In genomic region chr1:54289061-54289938, GRCh38 we compare ENCODE assay signal across 1 cellular context.
TF ChIP-seq lines count a peak whose summit lies in the region.

No MANE protein-coding gene starts in this region.

TF ChIP-seq in IMR-90, 13 proteins besides CTCF, POLR2A, EP300 and RAD21 (continued from another document):
- TF ChIP-seq USF2 (IDR thresholded peaks at IDR 0.05; ENCODE audit: low read depth, low read length) = no peak
- TF ChIP-seq FOS (IDR thresholded peaks at IDR 0.05; ENCODE audit: low read depth, low read length) = no peak
- no peak for TF ChIP-seq MAFK (IDR thresholded peaks at IDR 0.05; ENCODE audit: low read depth, low read length)
- no peak for TF ChIP-seq MXI1 (IDR thresholded peaks at IDR 0.05; ENCODE audit: borderline replicate concordance, low read depth, low read length)
- no peak for TF ChIP-seq BHLHE40 (IDR thresholded peaks at IDR 0.05; ENCODE audit: low read depth, low read length)
- TF ChIP-seq SMC3 (IDR thresholded peaks at IDR 0.05; ENCODE audit: low read depth, low read length) = no peak
- no peak for TF ChIP-seq RFX5 (IDR thresholded peaks at IDR 0.05; ENCODE audit: low read depth, low read length)
- TF ChIP-seq CHD1 (IDR thresholded peaks at IDR 0.05; ENCODE audit: low read depth, low read length) = no peak
- TF ChIP-seq MAZ (IDR thresholded peaks at IDR 0.05; ENCODE audit: borderline replicate concordance, low read depth, low read length) = no peak
TF ChIP-seq in IMR-90: peak in this region for 0.
